ENCODE assay signal across 1 cellular context in genomic region chr5:119368238-119368630, GRCh38.
TF ChIP-seq lines count a peak whose summit lies in the region.

No MANE protein-coding gene starts in this region.

TF ChIP-seq in GM12878, 131 proteins besides CTCF, POLR2A, EP300 and RAD21 (continues in another document):
- TF ChIP-seq CREB1 (IDR thresholded peaks at IDR 0.05; ENCODE audit: low read depth) (peak; percentile 66), JUNB (IDR thresholded peaks at IDR 0.05) (peak; percentile 65), ZNF384 (IDR thresholded peaks at IDR 0.05; ENCODE audit: borderline replicate concordance, low read depth, low read length) (peak; percentile 79), ATF7 (IDR thresholded peaks at IDR 0.05; ENCODE audit: low read depth) (peak; percentile 85), CREM (IDR thresholded peaks at IDR 0.05; ENCODE audit: low read depth) (peak; percentile 88), MEF2B (IDR thresholded peaks at IDR 0.05; ENCODE audit: partially characterized antibody, poor library complexity, severe bottlenecking) (peak; percentile 33), MTA3 (IDR thresholded peaks at IDR 0.05; ENCODE audit: borderline replicate concordance, low read length) (peak; percentile 85), CEBPB (IDR thresholded peaks at IDR 0.05; ENCODE audit: borderline replicate concordance in 1 of 2, low read depth in 2 of 2, low read length in 2 of 2) (peak in 1 of 2 experiments; percentile 30; a peak in 1 of 4 replicates), REST (IDR thresholded peaks at IDR 0.05; ENCODE audit: low read depth, low read length) (no peak), ETV6 (conservative IDR thresholded peaks at IDR 0.05 in 1 of 2, IDR thresholded peaks at IDR 0.05 in 1 of 2; ENCODE audit: borderline replicate concordance in 1 of 2, low read depth in 1 of 2) (peak in 1 of 2 experiments; percentile 99; a peak in 2 of 4 replicates), RELB (IDR thresholded peaks at IDR 0.05; ENCODE audit: low read depth) (peak; percentile 72), USF1 (IDR thresholded peaks at IDR 0.05; ENCODE audit: borderline replicate concordance, extremely low read length, insufficient read depth, low read depth, low read length) (no peak), HDAC6 (IDR thresholded peaks at IDR 0.05; ENCODE audit: unreplicated experiment) (no peak), EED (IDR thresholded peaks at IDR 0.05; ENCODE audit: low read depth) (peak; percentile 62; the same call in 1 of the 2 replicates), EGR1 (IDR thresholded peaks at IDR 0.05; ENCODE audit: borderline replicate concordance in 1 of 2, low read depth in 2 of 2, low read length in 2 of 2) (peak in 1 of 2 experiments; percentile 59; a peak in 1 of 3 replicates), TCF7 (IDR thresholded peaks at IDR 0.05; ENCODE audit: borderline replicate concordance) (peak; percentile 68), TBL1XR1 (IDR thresholded peaks at IDR 0.05; ENCODE audit: low read depth, low read length) (peak; percentile 96), BCL3 (IDR thresholded peaks at IDR 0.05; ENCODE audit: borderline replicate concordance, insufficient read depth, low read depth, low read length, poor library complexity, severe bottlenecking) (no peak), IRF3 (IDR thresholded peaks at IDR 0.05) (no peak), NR2F1 (conservative IDR thresholded peaks at IDR 0.05) (no peak), CHD1 (IDR thresholded peaks at IDR 0.05; ENCODE audit: low read depth, low read length) (peak; percentile 85; the same call in 1 of the 2 replicates), SUPT20H (IDR thresholded peaks at IDR 0.05; ENCODE audit: borderline replicate concordance, control insufficient read depth, low read depth, low read length) (no peak), IKZF1 (conservative IDR thresholded peaks at IDR 0.05) (peak; percentile 56), SKIL (IDR thresholded peaks at IDR 0.05; ENCODE audit: low read depth, poor library complexity, severe bottlenecking) (peak; percentile 74), ZBTB33 (IDR thresholded peaks at IDR 0.05) (no peak), IRF4 (IDR thresholded peaks at IDR 0.05; ENCODE audit: low read depth, low read length) (peak; percentile 43; the same call in 1 of the 2 replicates), POLR2AphosphoS2 (IDR thresholded peaks at IDR 0.05; ENCODE audit: low read depth, low read length) (no peak), ZBED1 (IDR thresholded peaks at IDR 0.05; ENCODE audit: borderline replicate concordance) (peak; percentile 66; the same call in 1 of the 2 replicates), NRF1 (conservative IDR thresholded peaks at IDR 0.05; ENCODE audit: low read depth, low read length) (no peak), MEF2A (IDR thresholded peaks at IDR 0.05; ENCODE audit: insufficient read depth, low read depth, low read length) (peak; percentile 93), FOXM1 (IDR thresholded peaks at IDR 0.05; ENCODE audit: low read depth, low read length) (peak; percentile 69; the same call in 1 of the 2 replicates), ZBTB40 (IDR thresholded peaks at IDR 0.05; ENCODE audit: borderline replicate concordance) (peak; percentile 76; the same call in 1 of the 2 replicates), E4F1 (IDR thresholded peaks at IDR 0.05; ENCODE audit: borderline replicate concordance, partially characterized antibody) (no peak), PAX8 (IDR thresholded peaks at IDR 0.05) (no peak), IKZF2 (IDR thresholded peaks at IDR 0.05) (peak; percentile 85 to 86), ZNF207 (IDR thresholded peaks at IDR 0.05; ENCODE audit: borderline replicate concordance) (no peak), SIX5 (IDR thresholded peaks at IDR 0.05; ENCODE audit: low read depth, low read length, severe bottlenecking) (no peak), SIN3A (IDR thresholded peaks at IDR 0.05; ENCODE audit: low read depth, low read length) (peak; percentile 78; the same call in 1 of the 2 replicates)
